In genomic region chr4:78056265-78057129, GRCh38 we compare ENCODE assay signal across 1 cellular context.
TF ChIP-seq lines count a peak whose summit lies in the region.

No MANE protein-coding gene starts in this region.

TF ChIP-seq in K562, 482 proteins besides CTCF, POLR2A, EP300 and RAD21 (continued from another document):
- TF ChIP-seq, protein P1, sequence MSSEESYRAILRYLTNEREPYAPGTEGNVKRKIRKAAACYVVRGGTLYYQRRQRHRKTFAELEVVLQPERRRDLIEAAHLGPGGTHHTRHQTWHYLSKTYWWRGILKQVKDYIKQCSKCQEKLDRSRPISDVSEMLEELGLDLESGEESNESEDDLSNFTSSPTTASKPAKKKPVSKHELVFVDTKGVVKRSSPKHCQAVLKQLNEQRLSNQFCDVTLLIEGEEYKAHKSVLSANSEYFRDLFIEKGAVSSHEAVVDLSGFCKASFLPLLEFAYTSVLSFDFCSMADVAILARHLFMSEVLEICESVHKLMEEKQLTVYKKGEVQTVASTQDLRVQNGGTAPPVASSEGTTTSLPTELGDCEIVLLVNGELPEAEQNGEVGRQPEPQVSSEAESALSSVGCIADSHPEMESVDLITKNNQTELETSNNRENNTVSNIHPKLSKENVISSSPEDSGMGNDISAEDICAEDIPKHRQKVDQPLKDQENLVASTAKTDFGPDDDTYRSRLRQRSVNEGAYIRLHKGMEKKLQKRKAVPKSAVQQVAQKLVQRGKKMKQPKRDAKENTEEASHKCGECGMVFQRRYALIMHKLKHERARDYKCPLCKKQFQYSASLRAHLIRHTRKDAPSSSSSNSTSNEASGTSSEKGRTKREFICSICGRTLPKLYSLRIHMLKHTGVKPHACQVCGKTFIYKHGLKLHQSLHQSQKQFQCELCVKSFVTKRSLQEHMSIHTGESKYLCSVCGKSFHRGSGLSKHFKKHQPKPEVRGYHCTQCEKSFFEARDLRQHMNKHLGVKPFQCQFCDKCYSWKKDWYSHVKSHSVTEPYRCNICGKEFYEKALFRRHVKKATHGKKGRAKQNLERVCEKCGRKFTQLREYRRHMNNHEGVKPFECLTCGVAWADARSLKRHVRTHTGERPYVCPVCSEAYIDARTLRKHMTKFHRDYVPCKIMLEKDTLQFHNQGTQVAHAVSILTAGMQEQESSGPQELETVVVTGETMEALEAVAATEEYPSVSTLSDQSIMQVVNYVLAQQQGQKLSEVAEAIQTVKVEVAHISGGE (CRISPR knock-in tag; IDR thresholded peaks at IDR 0.05): peak in 1 of 3 experiments; percentile 75; a peak in 1 of 6 replicates
- no peak for TF ChIP-seq ZNF253 (CRISPR knock-in tag; conservative IDR thresholded peaks at IDR 0.05)
- no peak for TF ChIP-seq ZNF224 (CRISPR knock-in tag; IDR thresholded peaks at IDR 0.05)
- no peak for TF ChIP-seq NR0B1 (IDR thresholded peaks at IDR 0.05; ENCODE audit: partially characterized antibody)
- TF ChIP-seq, protein P2, sequence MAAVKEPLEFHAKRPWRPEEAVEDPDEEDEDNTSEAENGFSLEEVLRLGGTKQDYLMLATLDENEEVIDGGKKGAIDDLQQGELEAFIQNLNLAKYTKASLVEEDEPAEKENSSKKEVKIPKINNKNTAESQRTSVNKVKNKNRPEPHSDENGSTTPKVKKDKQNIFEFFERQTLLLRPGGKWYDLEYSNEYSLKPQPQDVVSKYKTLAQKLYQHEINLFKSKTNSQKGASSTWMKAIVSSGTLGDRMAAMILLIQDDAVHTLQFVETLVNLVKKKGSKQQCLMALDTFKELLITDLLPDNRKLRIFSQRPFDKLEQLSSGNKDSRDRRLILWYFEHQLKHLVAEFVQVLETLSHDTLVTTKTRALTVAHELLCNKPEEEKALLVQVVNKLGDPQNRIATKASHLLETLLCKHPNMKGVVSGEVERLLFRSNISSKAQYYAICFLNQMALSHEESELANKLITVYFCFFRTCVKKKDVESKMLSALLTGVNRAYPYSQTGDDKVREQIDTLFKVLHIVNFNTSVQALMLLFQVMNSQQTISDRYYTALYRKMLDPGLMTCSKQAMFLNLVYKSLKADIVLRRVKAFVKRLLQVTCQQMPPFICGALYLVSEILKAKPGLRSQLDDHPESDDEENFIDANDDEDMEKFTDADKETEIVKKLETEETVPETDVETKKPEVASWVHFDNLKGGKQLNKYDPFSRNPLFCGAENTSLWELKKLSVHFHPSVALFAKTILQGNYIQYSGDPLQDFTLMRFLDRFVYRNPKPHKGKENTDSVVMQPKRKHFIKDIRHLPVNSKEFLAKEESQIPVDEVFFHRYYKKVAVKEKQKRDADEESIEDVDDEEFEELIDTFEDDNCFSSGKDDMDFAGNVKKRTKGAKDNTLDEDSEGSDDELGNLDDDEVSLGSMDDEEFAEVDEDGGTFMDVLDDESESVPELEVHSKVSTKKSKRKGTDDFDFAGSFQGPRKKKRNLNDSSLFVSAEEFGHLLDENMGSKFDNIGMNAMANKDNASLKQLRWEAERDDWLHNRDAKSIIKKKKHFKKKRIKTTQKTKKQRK (IDR thresholded peaks at IDR 0.05; ENCODE audit: borderline replicate concordance, low read depth, low read length): no peak
- TF ChIP-seq ZNF134 (CRISPR knock-in tag; conservative IDR thresholded peaks at IDR 0.05): no peak
- TF ChIP-seq NFIC (IDR thresholded peaks at IDR 0.05): peak; percentile 77
- peak; percentile 72 for TF ChIP-seq USF2 (CRISPR knock-in tag; IDR thresholded peaks at IDR 0.05)
